Comparison of ENCODE assay signal across 8 cellular contexts in the genomic region with DNA sequence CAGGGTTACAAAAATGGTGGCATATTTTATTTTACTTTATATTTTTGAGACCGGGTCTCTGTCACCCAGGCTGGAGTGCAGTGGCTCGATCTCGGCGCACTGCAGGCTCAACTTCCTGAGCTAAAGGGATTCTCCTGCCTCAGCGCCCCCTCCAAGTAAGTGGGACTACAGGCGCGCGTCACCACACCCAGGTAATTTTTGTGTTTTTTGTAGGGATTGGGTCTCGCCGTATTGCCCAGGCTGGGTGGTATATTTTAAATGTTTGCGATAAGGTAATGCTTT. TPM values are rescaled to one million over a fixed set of nuclear protein-coding genes. Genes with fewer than 3 reads are reported as not detected.
DNase-seq lines count a peak whose midpoint lies in the region; ATAC-seq and TF ChIP-seq lines count a peak whose summit lies in the region.

No MANE protein-coding gene starts in this region.

- peak overlapping the region; percentile 84 for H3K4me3 Mint-ChIP-seq in Calu3 (ENCODE audit: low read depth, unreplicated experiment)

- peaks cover 10 to 22% (median 15%) of the 10 kb centered on the region in 4 donors for H3K4me1 ChIP-seq in Peyer's patch
- H3K4me1 ChIP-seq in prostate gland (replicated peaks) = no peaks in the 10 kb centered on the region

- H3K4me3 ChIP-seq in Peyer's patch (peak overlapping the region in 3 of 4 donors; percentile 41 to 68 (median 57)), prostate gland (peak overlapping the region in 1 of 2 donors; percentile 45)

- no peak for ATAC-seq in esophagus mucosa

- TF ChIP-seq POLR2A in Peyer's patch (IDR thresholded peaks at IDR 0.05) = no peak
- no peak for TF ChIP-seq POLR2A in prostate gland (IDR thresholded peaks at IDR 0.05)

- no peaks in the 10 kb centered on the region for H3K27me3 Mint-ChIP-seq in Calu3 (ENCODE audit: unreplicated experiment)

- CTCF ChIA-PET in Calu3 (lab: Charles Lee) = interaction anchor here (1.0 to 1.9 kb wide), 4 partner anchors 9 to 16 kb away, joined by 3 to 5 read pairs (median 4); a partner anchor contains a TSS

- intact Hi-C loops in Calu3 (cut with micrococcal nuclease; ENCODE audit: unreplicated experiment) = no loop called here
- intact Hi-C loops in prostate gland (cut with DNase I) = no loop called here

- H3K9me3 Mint-ChIP-seq in Calu3 (ENCODE audit: low read depth, unreplicated experiment) = no peaks in the 10 kb centered on the region

- 72% methylated on average over 11 of the region's 11 CpGs for WGBS in prostate gland

- no peaks in the 10 kb centered on the region for H3K36me3 ChIP-seq in Peyer's patch
- no peaks in the 10 kb centered on the region for H3K36me3 ChIP-seq in prostate gland

- no TSS peak for BruUV-seq in Calu3 (replicated peaks; lab: Mats Ljungman, UMichigan)

- peaks cover 69% of the 10 kb centered on the region for H3K36me3 Mint-ChIP-seq in Calu3 (ENCODE audit: insufficient read depth, unreplicated experiment)

- DNase-seq in Calu3 (no peak), Peyer's patch (no peak), epithelial cell of prostate (ENCODE audit: low read depth, low spot score) (no peak), prostate gland (ENCODE audit: low spot score) (no peak), iPS-NIHi7 (ENCODE audit: extremely low spot score) (no peak), GM19240 (ENCODE audit: insufficient read length, low spot score) (no peak)
- no peak for DNase-seq in stimulated activated CD4-positive, alpha-beta T cell treated with anti-CD3 and anti-CD28 coated beads, Interleukin-12 subunit alpha, Interleukin-12 subunit beta, amount 100 ng/mL, for 4 hours

- no peaks in the 10 kb centered on the region for H3K9me3 ChIP-seq in Peyer's patch
- no peaks in the 10 kb centered on the region for H3K9me3 ChIP-seq in prostate gland

- H3K27ac ChIP-seq in Peyer's patch (peak overlapping the region in 3 of 4 donors; percentile 46 to 62 (median 59)), epithelial cell of prostate (peak overlapping the region; percentile 100), prostate gland (peak overlapping the region; percentile 9 to 32)

- peak overlapping the region; percentile 97 for H3K27ac Mint-ChIP-seq in Calu3 (ENCODE audit: unreplicated experiment)

- peaks cover 0 to 5% of the 10 kb centered on the region in 2 donors for H3K27me3 ChIP-seq in Peyer's patch
- H3K27me3 ChIP-seq in prostate gland (replicated peaks; ENCODE audit: insufficient read depth) = no peaks in the 10 kb centered on the region

- no peak for TF ChIP-seq CTCF in Calu3 (IDR thresholded peaks at IDR 0.05; ENCODE audit: unreplicated experiment)
- no peak for TF ChIP-seq CTCF in Peyer's patch (IDR thresholded peaks at IDR 0.05)
- no peak for TF ChIP-seq CTCF in prostate gland (IDR thresholded peaks at IDR 0.05)

- H3K4me1 Mint-ChIP-seq in Calu3 (ENCODE audit: low read depth, unreplicated experiment) = peaks cover 56% of the 10 kb centered on the region

RNA-seq across cellular contexts. Expression of a gene that starts 0.7 kb away (rescaled TPM):
- total RNA-seq in Calu3 (2022) (69.8 and 76.1 TPM in 2 replicates), Peyer's patch (1 to 10 TPM in 3 of 4 donors, not detected in 1; 1.5 to 7.4 (median 1.7) TPM), prostate gland (1 to 10 TPM; 2.6 to 3.4 TPM), esophagus mucosa (28.9 TPM)

RNA-seq across cellular contexts. Expression of a gene that starts 10.4 kb away (rescaled TPM):
- total RNA-seq in Calu3 (2022) = 26.6 and 30.2 TPM in 2 replicates
- total RNA-seq in Peyer's patch = 10 to 100 TPM in 1 of 4 donors, 1 to 10 TPM in 3; 3.5 to 12.4 (median 7.4) TPM
- 10 to 100 TPM; 40.4 to 55.0 TPM for total RNA-seq in prostate gland
- 15.3 TPM for total RNA-seq in esophagus mucosa

RNA-seq across cellular contexts. Expression of a gene that starts 12.6 kb away (rescaled TPM):
- 75.8 and 79.2 TPM in 2 replicates for total RNA-seq in Calu3 (2022)
- 100 to 1,000 TPM; 100 to 173 (median 122) TPM for total RNA-seq in Peyer's patch
- 100 to 1,000 TPM in 1 of 2 donors, 10 to 100 TPM in 1; 87.7 to 151 TPM for total RNA-seq in prostate gland
- 42.3 TPM for total RNA-seq in esophagus mucosa

RNA-seq across cellular contexts. Expression of a gene that starts 18.0 kb away (rescaled TPM):
- total RNA-seq in Calu3 (2022) = 25.9 and 27.4 TPM in 2 replicates
- total RNA-seq in Peyer's patch = 10 to 100 TPM in 2 of 4 donors, 1 to 10 TPM in 2; 8.3 to 20.6 (median 12.1) TPM
- 10 to 100 TPM; 30.1 to 54.6 TPM for total RNA-seq in prostate gland
- 16.9 TPM for total RNA-seq in esophagus mucosa

RNA-seq across cellular contexts. Expression of a gene that starts 18.4 kb away (rescaled TPM):
- total RNA-seq in Calu3 (2022) (106 and 114 TPM in 2 replicates), Peyer's patch (100 to 1,000 TPM in 1 of 4 donors, 10 to 100 TPM in 3; 32.6 to 112 (median 57.5) TPM), prostate gland (100 to 1,000 TPM; 101 to 127 TPM), esophagus mucosa (76.2 TPM)

Comparison
In these comparisons a context has a peak if more than half of its experiments do, and no peak if none do; other contexts are left out.
1. H3K27ac ChIP-seq: peak in every context shown above with its lines; median percentile 100 in epithelial cell of prostate; 59 in Peyer's patch; 20 in prostate gland.